Comparison of ENCODE assay signal across 1 cellular context in genomic region chr14:104876251-104876699, GRCh38.
TF ChIP-seq lines count a peak whose summit lies in the region.

No MANE protein-coding gene starts in this region.

TF ChIP-seq in K562, 482 proteins besides CTCF, POLR2A, EP300 and RAD21 (continued from another document):
- TF ChIP-seq SNIP1 (IDR thresholded peaks at IDR 0.05; ENCODE audit: low read depth) = no peak
- TF ChIP-seq ZNF431 (CRISPR knock-in tag; IDR thresholded peaks at IDR 0.05) = no peak
